In genomic region chr5:16609412-16609811, GRCh38 we compare ENCODE assay signal across 17 cellular contexts. TPM values are rescaled to one million over a fixed set of nuclear protein-coding genes. Genes with fewer than 3 reads are reported as not detected.
A peak's percentile ranks its signal among the peaks of the same experiment; 100 is the strongest.
DNase-seq lines count a peak whose midpoint lies in the region; ATAC-seq and TF ChIP-seq lines count a peak whose summit lies in the region.
"Had no signal": no experiment of that assay in that cellular context is flagged by ENCODE, and none has a peak within 500 bp of the region (broad histone marks: within the 10 kb centered on the region; RNA-seq: fewer than 3 reads in every experiment).

No MANE protein-coding gene starts in this region.

- intact Hi-C loops in activated naive CD4-positive, alpha-beta T cell treated with anti-CD3 and anti-CD28 coated beads for 36 hours (cut with micrococcal nuclease) = no loop called here

- H3K4me3 Mint-ChIP-seq in activated naive CD4-positive, alpha-beta T cell treated with anti-CD3 and anti-CD28 coated beads, Interleukin-2, amount 50 U/mL, for 24 hours = no peak overlapping the region
- no peak overlapping the region for H3K4me3 Mint-ChIP-seq in activated naive CD4-positive, alpha-beta T cell treated with anti-CD3 and anti-CD28 coated beads for 36 hours
- H3K4me3 Mint-ChIP-seq in GM23338 = no peak overlapping the region

- no peaks in the 10 kb centered on the region for H4K20me1 ChIP-seq in GM23338 (replicated peaks; ENCODE audit: insufficient read depth)

- TF ChIP-seq CTCF in GM23338 (conservative IDR thresholded peaks at IDR 0.05; ENCODE audit: low read depth in 2 of 2) = no peak

- peak overlapping the region; percentile 49 for H3K27ac Mint-ChIP-seq in activated naive CD4-positive, alpha-beta T cell treated with anti-CD3 and anti-CD28 coated beads, Interleukin-2, amount 50 U/mL, for 24 hours
- H3K27ac Mint-ChIP-seq in activated naive CD4-positive, alpha-beta T cell treated with anti-CD3 and anti-CD28 coated beads for 36 hours = no peak overlapping the region
- H3K27ac Mint-ChIP-seq in GM23338 = no peak overlapping the region

- H3K4me3 ChIP-seq in GM23338 = no peak overlapping the region
- H3K4me3 ChIP-seq: BLaER1 treated with 17β-estradiol and CSF1 and Interleukin-3, amounts not matched to agents 10 nM and 100 nM had no signal

- H3K9me3 Mint-ChIP-seq in activated naive CD4-positive, alpha-beta T cell treated with anti-CD3 and anti-CD28 coated beads, Interleukin-2, amount 50 U/mL, for 24 hours = no peaks in the 10 kb centered on the region
- H3K9me3 Mint-ChIP-seq in activated naive CD4-positive, alpha-beta T cell treated with anti-CD3 and anti-CD28 coated beads for 36 hours = peaks cover 12% of the 10 kb centered on the region
- peaks cover 3% of the 10 kb centered on the region; the same call in 1 of the 3 replicates for H3K9me3 Mint-ChIP-seq in GM23338

- H3K4me1 ChIP-seq in GM23338 (ENCODE audit: insufficient read depth) = peaks cover 3% of the 10 kb centered on the region; the same call in 1 of the 2 replicates

- no peaks in the 10 kb centered on the region for H3F3A ChIP-seq in GM23338 (replicated peaks; ENCODE audit: low read depth)

- H2AFZ ChIP-seq in GM23338 = no peak overlapping the region

- no peak for DNase-seq in activated naive CD4-positive, alpha-beta T cell treated with anti-CD3 and anti-CD28 coated beads for 36 hours
- peak; percentile 37 for DNase-seq in GM23338 (ENCODE audit: low spot score)
- DNase-seq in islet precursor cell = peak; percentile 71
- no peak for DNase-seq in Kasumi-1 (lab: John Stamatoyannopoulos, UW)
- DNase-seq in NCI-H2107 (lab: John Stamatoyannopoulos, UW) = no peak
- no peak for DNase-seq in left lobe of liver (ENCODE audit: low spot score)
- DNase-seq: 8988T; AML-193; CD4-positive, alpha-beta memory T cell; COR-L47; DMS153; DMS79 treated with DMSO at 0.1 percent for 48 hours; EL; GDM1; IMR-90 had no signal

- H3K4me1 Mint-ChIP-seq in activated naive CD4-positive, alpha-beta T cell treated with anti-CD3 and anti-CD28 coated beads, Interleukin-2, amount 50 U/mL, for 24 hours = peaks cover 94% of the 10 kb centered on the region
- peaks cover 62% of the 10 kb centered on the region for H3K4me1 Mint-ChIP-seq in activated naive CD4-positive, alpha-beta T cell treated with anti-CD3 and anti-CD28 coated beads for 36 hours (ENCODE audit: low read depth)
- H3K4me1 Mint-ChIP-seq in GM23338 = peaks cover 5% of the 10 kb centered on the region

- H3K27me3 Mint-ChIP-seq in activated naive CD4-positive, alpha-beta T cell treated with anti-CD3 and anti-CD28 coated beads, Interleukin-2, amount 50 U/mL, for 24 hours = no peaks in the 10 kb centered on the region
- H3K27me3 Mint-ChIP-seq in activated naive CD4-positive, alpha-beta T cell treated with anti-CD3 and anti-CD28 coated beads for 36 hours (ENCODE audit: low read depth) = no peaks in the 10 kb centered on the region
- H3K27me3 Mint-ChIP-seq in GM23338 (ENCODE audit: insufficient read depth, low read depth, poor library complexity) = peaks cover 10% of the 10 kb centered on the region
- H3K27me3 Mint-ChIP-seq: CD4-positive, alpha-beta memory T cell had no signal

- peaks cover 6% of the 10 kb centered on the region for H3K27me3 ChIP-seq in GM23338 (ENCODE audit: insufficient read depth)
- H3K27me3 ChIP-seq: BLaER1 treated with 17β-estradiol and CSF1 and Interleukin-3, amounts not matched to agents 10 nM and 100 nM had no signal

- no peaks in the 10 kb centered on the region for H3K36me3 ChIP-seq in GM23338 (ENCODE audit: insufficient read depth)

- peaks cover 20% of the 10 kb centered on the region for H3K36me3 Mint-ChIP-seq in activated naive CD4-positive, alpha-beta T cell treated with anti-CD3 and anti-CD28 coated beads, Interleukin-2, amount 50 U/mL, for 24 hours
- H3K36me3 Mint-ChIP-seq in activated naive CD4-positive, alpha-beta T cell treated with anti-CD3 and anti-CD28 coated beads for 36 hours (ENCODE audit: low read depth) = peaks cover 30% of the 10 kb centered on the region
- H3K36me3 Mint-ChIP-seq in GM23338 (ENCODE audit: low read depth) = no peaks in the 10 kb centered on the region; the same call in 1 of the 3 replicates

- no peak overlapping the region for H3K27ac ChIP-seq in GM23338 (ENCODE audit: low read depth)
- H3K27ac ChIP-seq: BLaER1 treated with 17β-estradiol and CSF1 and Interleukin-3, amounts not matched to agents 10 nM and 100 nM had no signal

- H3K79me2 ChIP-seq in GM23338 (replicated peaks; ENCODE audit: insufficient read depth) = no peaks in the 10 kb centered on the region

- H3K4me2 ChIP-seq in GM23338 = no peak overlapping the region
- H3K4me2 ChIP-seq: BLaER1 treated with 17β-estradiol and CSF1 and Interleukin-3, amounts not matched to agents 10 nM and 100 nM had no signal

- H3K9me2 ChIP-seq in GM23338 (ENCODE audit: insufficient read depth) = no peaks in the 10 kb centered on the region

- ATAC-seq in GM23338 (peak; percentile 65; the same call in 2 of the 3 replicates), left lobe of liver (no peak)

- CTCF ChIA-PET in activated naive CD4-positive, alpha-beta T cell treated with anti-CD3 and anti-CD28 coated beads for 36 hours (lab: Charles Lee) = interaction anchor here (1.2 kb wide), 1 partner anchor 8 kb away, joined by 5 read pairs; the partner anchor contains the start of gene RETREG1

TF ChIP-seq in GM23338, 12 proteins besides CTCF, POLR2A, EP300 and RAD21 (continues in another document):
- TF ChIP-seq EZH2 (IDR thresholded peaks at IDR 0.05; ENCODE audit: low read depth, unreplicated experiment) (no peak), CREB1 (CRISPR knock-in tag; IDR thresholded peaks at IDR 0.05; ENCODE audit: low read depth) (no peak), NANOG (IDR thresholded peaks at IDR 0.05; ENCODE audit: borderline replicate concordance) (no peak), ZNF114 (CRISPR knock-in tag; IDR thresholded peaks at IDR 0.05) (no peak), REST (IDR thresholded peaks at IDR 0.05; ENCODE audit: unreplicated experiment) (no peak), EZH2phosphoT487 (IDR thresholded peaks at IDR 0.05; ENCODE audit: unreplicated experiment) (no peak), ZNF331 (CRISPR knock-in tag; IDR thresholded peaks at IDR 0.05; ENCODE audit: low read depth) (no peak), JUNB (IDR thresholded peaks at IDR 0.05; ENCODE audit: unreplicated experiment) (no peak)

RNA-seq across cellular contexts. Expression of gene RETREG1, which starts 7.4 kb away (rescaled TPM):
- 10 to 100 TPM; 19.3 to 20.0 TPM for total RNA-seq in activated naive CD4-positive, alpha-beta T cell treated with anti-CD3 and anti-CD28 coated beads for 36 hours
- 2.2 and 2.3 TPM in 2 replicates for total RNA-seq in GM23338 (2014; rRNA removed; shearing (Covaris generic))
- 3.6 and 3.8 TPM in 2 replicates for polyA plus RNA-seq in GM23338 (2016; fragmentation: Nextera tagmentation; extraction: Ambion mirVana)
- 25.2 TPM for total RNA-seq in left lobe of liver
- total RNA-seq: IMR-90 had no signal
- polyA plus RNA-seq: IMR-90 had no signal

Comparison
In these comparisons a context has a peak if more than half of its experiments do, and no peak if none do; other contexts are left out.
1. DNase-seq: peak in GM23338 (single experiment) and islet precursor cell (single experiment); none in activated naive CD4-positive, alpha-beta T cell treated with anti-CD3 and anti-CD28 coated beads for 36 hours (single experiment), Kasumi-1 (0 of 2), NCI-H2107 (single experiment) and left lobe of liver (single experiment).